In the genomic region with DNA sequence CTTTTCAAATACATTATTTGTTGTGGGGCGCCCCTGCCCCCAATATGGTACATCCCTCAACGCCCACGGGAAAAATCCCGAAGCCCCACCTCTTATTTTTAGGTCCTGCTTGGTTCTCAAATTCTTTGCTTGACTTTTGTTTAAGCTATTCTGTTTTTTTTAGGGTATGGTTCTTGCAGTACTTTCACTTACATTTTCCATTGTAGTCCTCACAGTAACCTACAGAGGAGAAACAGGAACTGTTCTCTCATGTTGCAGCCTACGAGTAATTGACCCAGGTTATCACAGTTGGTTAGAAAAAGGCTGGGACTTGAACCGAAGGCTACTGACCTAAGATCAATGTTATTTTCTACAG, we compare ENCODE assay signal across 8 cellular contexts. TPM values are rescaled to one million over a fixed set of nuclear protein-coding genes. Genes with fewer than 3 reads are reported as not detected.
A peak's percentile ranks its signal among the peaks of the same experiment; 100 is the strongest.
DNase-seq lines count a peak whose midpoint lies in the region; ATAC-seq and TF ChIP-seq lines count a peak whose summit lies in the region.

No MANE protein-coding gene starts in this region.

- H3K4me2 ChIP-seq in SK-N-SH (peak overlapping the region; percentile 85), neural progenitor cell (peak overlapping the region; percentile 79)

- ATAC-seq in GM19463 (IDR thresholded peaks at IDR 0.05; ENCODE audit: unreplicated experiment), result peak; percentile 51
- peak; percentile 67 for ATAC-seq in HG03457 (IDR thresholded peaks at IDR 0.05; ENCODE audit: unreplicated experiment)

- peaks cover 4% of the 10 kb centered on the region for H3F3A ChIP-seq in SK-N-SH (replicated peaks; ENCODE audit: insufficient read depth)
- peaks cover 10% of the 10 kb centered on the region for H3F3A ChIP-seq in neural progenitor cell (ENCODE audit: low read depth)

- peaks cover 9% of the 10 kb centered on the region for H3K36me3 Mint-ChIP-seq in neural progenitor cell

- no peak for TF ChIP-seq RAD21 in SK-N-SH (IDR thresholded peaks at IDR 0.05; ENCODE audit: low read length)

- 16% methylated on average over 6 of the region's 6 CpGs for WGBS in SK-N-SH (ENCODE audit: low lambda C conversion rate)

- no peaks in the 10 kb centered on the region for H3K9me2 ChIP-seq in SK-N-SH

- CTCF ChIA-PET in SK-N-SH (lab: Yijun Ruan, JAX), result no interaction called here

- peak overlapping the region; percentile 63 to 88; a peak in 3 of 4 replicates for H3K27ac ChIP-seq in SK-N-SH (ENCODE audit: low read depth in 2 of 2, low read length in 1 of 2)
- H3K27ac ChIP-seq in neural progenitor cell, result peak overlapping the region; percentile 100

- peaks cover 2% of the 10 kb centered on the region for H3K27me3 Mint-ChIP-seq in neural progenitor cell (ENCODE audit: insufficient read depth, low read depth)

- H3K9me3 ChIP-seq in ES-I3 (ENCODE audit: control insufficient read depth, insufficient read depth, low read length) (no peaks in the 10 kb centered on the region), SK-N-SH (no peaks in the 10 kb centered on the region), neural progenitor cell (ENCODE audit: low read depth) (no peaks in the 10 kb centered on the region)

- H3K4me1 Mint-ChIP-seq in neural progenitor cell, result peaks cover 16% of the 10 kb centered on the region

- POLR2A ChIA-PET in SK-N-SH (lab: Yijun Ruan, JAX), result interaction anchor here (2.0 kb wide), 1 partner anchor 36 kb away, joined by 6 read pairs; no protein-coding TSS in a partner anchor

- no peaks in the 10 kb centered on the region for H3K36me3 ChIP-seq in ES-I3 (ENCODE audit: insufficient read depth, low read length)
- peaks cover 5 to 14% of the 10 kb centered on the region in 2 experiments for H3K36me3 ChIP-seq in SK-N-SH (replicated peaks in 1 of 2; ENCODE audit: control insufficient read depth in 1 of 2, insufficient read depth in 2 of 2, low read length in 1 of 2)
- peaks cover 19% of the 10 kb centered on the region for H3K36me3 ChIP-seq in neural progenitor cell

- H3K9ac ChIP-seq in ES-I3 (ENCODE audit: low read depth, low read length), result peak overlapping the region; percentile 68
- H3K9ac ChIP-seq in SK-N-SH, result peak overlapping the region; percentile 77
- peak overlapping the region; percentile 100 for H3K9ac ChIP-seq in neural progenitor cell

- H4K20me1 ChIP-seq in SK-N-SH (ENCODE audit: insufficient read depth) (no peaks in the 10 kb centered on the region), neural progenitor cell (ENCODE audit: low read depth) (peaks cover 10% of the 10 kb centered on the region)

- no peaks in the 10 kb centered on the region for H3K9me3 Mint-ChIP-seq in neural progenitor cell

- no peaks in the 10 kb centered on the region for H3K27me3 ChIP-seq in SK-N-SH (ENCODE audit: insufficient read depth)
- H3K27me3 ChIP-seq in neural progenitor cell, result no peaks in the 10 kb centered on the region

- no peak for TF ChIP-seq EP300 in SK-N-SH (IDR thresholded peaks at IDR 0.05; ENCODE audit: borderline replicate concordance in 1 of 2, low read depth in 1 of 2, low read length in 1 of 2)

- H3K27ac Mint-ChIP-seq in neural progenitor cell, result peak overlapping the region; percentile 100

- H2AFZ ChIP-seq in SK-N-SH (ENCODE audit: low read depth) (peak overlapping the region; percentile 93), neural progenitor cell (replicated peaks) (peak overlapping the region; percentile 100)

- H3K4me3 Mint-ChIP-seq in neural progenitor cell, result peak overlapping the region; percentile 98

- H3K4me3 ChIP-seq in SK-N-SH (ENCODE audit: low read depth in 2 of 2, low read length in 1 of 2) (peak overlapping the region; percentile 86 to 93), epithelial cell of esophagus (ENCODE audit: low read length) (peak overlapping the region; percentile 84), neural progenitor cell (peak overlapping the region; percentile 91)

- peak; percentile 5 for DNase-seq in SK-N-SH
- no peak for DNase-seq in epithelial cell of esophagus (ENCODE audit: low read depth)
- DNase-seq in neural progenitor cell (ENCODE audit: low spot score), result no peak
- DNase-seq in stimulated activated CD4-positive, alpha-beta T cell treated with anti-CD3 and anti-CD28 coated beads, Interleukin-2, amount 100 ng/mL, for 48 hours, result no peak
- DNase-seq in kidney tubule cell (ENCODE audit: low spot score), result no peak

- TF ChIP-seq CTCF in SK-N-SH (IDR thresholded peaks at IDR 0.05) (no peak), epithelial cell of esophagus (IDR thresholded peaks at IDR 0.05; ENCODE audit: insufficient read depth, low read depth, low read length, missing control alignments) (no peak), neural progenitor cell (IDR thresholded peaks at IDR 0.05) (no peak)

- H3K79me2 ChIP-seq in SK-N-SH (ENCODE audit: insufficient read depth), result no peaks in the 10 kb centered on the region; the same call in 1 of the 2 replicates
- H3K79me2 ChIP-seq in neural progenitor cell (ENCODE audit: low read depth), result peaks cover 42% of the 10 kb centered on the region

- H3K4me1 ChIP-seq in ES-I3 (ENCODE audit: insufficient read depth, low read length), result no peaks in the 10 kb centered on the region
- H3K4me1 ChIP-seq in SK-N-SH (ENCODE audit: control insufficient read depth in 1 of 2, insufficient read depth in 2 of 2, low read depth in 1 of 2, low read length in 1 of 2), result peaks cover 3 to 7% of the 10 kb centered on the region in 2 experiments; a peak in 2 of 4 replicates
- peaks cover 19% of the 10 kb centered on the region for H3K4me1 ChIP-seq in neural progenitor cell

TF ChIP-seq in SK-N-SH, 30 proteins besides CTCF, POLR2A, EP300 and RAD21:
- TF ChIP-seq TEAD4 (IDR thresholded peaks at IDR 0.05; ENCODE audit: borderline replicate concordance, insufficient read depth), result no peak
- no peak for TF ChIP-seq GATA2 (CRISPR knock-in tag; IDR thresholded peaks at IDR 0.05)
- no peak for TF ChIP-seq SIN3A (IDR thresholded peaks at IDR 0.05; ENCODE audit: borderline replicate concordance, low read depth, low read length)
- no peak for TF ChIP-seq CHD2 (IDR thresholded peaks at IDR 0.05; ENCODE audit: low read length, partially characterized antibody)
- no peak for TF ChIP-seq POLR2AphosphoS5 (IDR thresholded peaks at IDR 0.05; ENCODE audit: low read depth, low read length)
- TF ChIP-seq YY1 (IDR thresholded peaks at IDR 0.05; ENCODE audit: low read depth), result no peak
- TF ChIP-seq, protein P1, sequence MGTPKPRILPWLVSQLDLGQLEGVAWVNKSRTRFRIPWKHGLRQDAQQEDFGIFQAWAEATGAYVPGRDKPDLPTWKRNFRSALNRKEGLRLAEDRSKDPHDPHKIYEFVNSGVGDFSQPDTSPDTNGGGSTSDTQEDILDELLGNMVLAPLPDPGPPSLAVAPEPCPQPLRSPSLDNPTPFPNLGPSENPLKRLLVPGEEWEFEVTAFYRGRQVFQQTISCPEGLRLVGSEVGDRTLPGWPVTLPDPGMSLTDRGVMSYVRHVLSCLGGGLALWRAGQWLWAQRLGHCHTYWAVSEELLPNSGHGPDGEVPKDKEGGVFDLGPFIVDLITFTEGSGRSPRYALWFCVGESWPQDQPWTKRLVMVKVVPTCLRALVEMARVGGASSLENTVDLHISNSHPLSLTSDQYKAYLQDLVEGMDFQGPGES (IDR thresholded peaks at IDR 0.05; ENCODE audit: low read depth, low read length), result no peak
- TF ChIP-seq MEF2A (IDR thresholded peaks at IDR 0.05; ENCODE audit: borderline replicate concordance, low read depth), result no peak
- TF ChIP-seq ELF1 (IDR thresholded peaks at IDR 0.05), result no peak

RNA-seq across cellular contexts. Expression of gene C21orf91, which starts 0.7 kb away (rescaled TPM):
- polyA plus RNA-seq in SK-N-SH (2012; rRNA removed), result 2.2 TPM in 2 replicates
- polyA plus RNA-seq in SK-N-SH (2012; cell fraction: cytosol; rRNA removed), result 2.7 and 3.1 TPM in 2 replicates
- polyA plus RNA-seq in SK-N-SH (2012; cell fraction: nucleus; rRNA removed), result 0.95 and 1.8 TPM in 2 replicates
- total RNA-seq in neural progenitor cell (ENCODE audit: low replicate concordance), result 34.3 and 59.9 TPM in 2 replicates
